ENCODE assay signal across 1 cellular context in genomic region chr16:53991181-53992056, GRCh38.
TF ChIP-seq lines count a peak whose summit lies in the region.

No MANE protein-coding gene starts in this region.

TF ChIP-seq in HepG2, 621 proteins besides CTCF, POLR2A, EP300 and RAD21 (continued from another document and continues in another):
- TF ChIP-seq ZNF276 (CRISPR knock-in tag; IDR thresholded peaks at IDR 0.05; ENCODE audit: low read depth), result no peak
- TF ChIP-seq ZNF724P (CRISPR knock-in tag; IDR thresholded peaks at IDR 0.05; ENCODE audit: borderline replicate concordance), result no peak
- TF ChIP-seq, protein P1, sequence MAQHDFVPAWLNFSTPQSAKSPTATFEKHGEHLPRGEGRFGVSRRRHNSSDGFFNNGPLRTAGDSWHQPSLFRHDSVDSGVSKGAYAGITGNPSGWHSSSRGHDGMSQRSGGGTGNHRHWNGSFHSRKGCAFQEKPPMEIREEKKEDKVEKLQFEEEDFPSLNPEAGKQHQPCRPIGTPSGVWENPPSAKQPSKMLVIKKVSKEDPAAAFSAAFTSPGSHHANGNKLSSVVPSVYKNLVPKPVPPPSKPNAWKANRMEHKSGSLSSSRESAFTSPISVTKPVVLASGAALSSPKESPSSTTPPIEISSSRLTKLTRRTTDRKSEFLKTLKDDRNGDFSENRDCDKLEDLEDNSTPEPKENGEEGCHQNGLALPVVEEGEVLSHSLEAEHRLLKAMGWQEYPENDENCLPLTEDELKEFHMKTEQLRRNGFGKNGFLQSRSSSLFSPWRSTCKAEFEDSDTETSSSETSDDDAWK (CRISPR knock-in tag; IDR thresholded peaks at IDR 0.05), result no peak
- TF ChIP-seq, protein P2, sequence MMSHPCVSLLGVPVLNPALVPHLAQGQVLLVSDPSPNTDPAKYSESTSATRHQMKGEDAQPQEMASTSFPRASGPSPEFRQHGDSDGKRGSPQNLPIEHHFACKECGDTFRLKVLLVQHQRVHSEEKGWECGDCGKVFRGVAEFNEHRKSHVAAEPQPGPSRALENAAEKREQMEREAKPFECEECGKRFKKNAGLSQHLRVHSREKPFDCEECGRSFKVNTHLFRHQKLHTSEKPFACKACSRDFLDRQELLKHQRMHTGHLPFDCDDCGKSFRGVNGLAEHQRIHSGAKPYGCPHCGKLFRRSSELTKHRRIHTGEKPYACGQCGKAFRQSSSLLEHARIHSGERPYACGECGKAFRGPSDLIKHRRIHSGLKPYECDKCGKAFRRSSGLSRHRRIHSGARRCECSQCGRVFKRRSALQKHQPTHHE (CRISPR knock-in tag; IDR thresholded peaks at IDR 0.05; ENCODE audit: borderline replicate concordance), result no peak
- TF ChIP-seq, protein P3, sequence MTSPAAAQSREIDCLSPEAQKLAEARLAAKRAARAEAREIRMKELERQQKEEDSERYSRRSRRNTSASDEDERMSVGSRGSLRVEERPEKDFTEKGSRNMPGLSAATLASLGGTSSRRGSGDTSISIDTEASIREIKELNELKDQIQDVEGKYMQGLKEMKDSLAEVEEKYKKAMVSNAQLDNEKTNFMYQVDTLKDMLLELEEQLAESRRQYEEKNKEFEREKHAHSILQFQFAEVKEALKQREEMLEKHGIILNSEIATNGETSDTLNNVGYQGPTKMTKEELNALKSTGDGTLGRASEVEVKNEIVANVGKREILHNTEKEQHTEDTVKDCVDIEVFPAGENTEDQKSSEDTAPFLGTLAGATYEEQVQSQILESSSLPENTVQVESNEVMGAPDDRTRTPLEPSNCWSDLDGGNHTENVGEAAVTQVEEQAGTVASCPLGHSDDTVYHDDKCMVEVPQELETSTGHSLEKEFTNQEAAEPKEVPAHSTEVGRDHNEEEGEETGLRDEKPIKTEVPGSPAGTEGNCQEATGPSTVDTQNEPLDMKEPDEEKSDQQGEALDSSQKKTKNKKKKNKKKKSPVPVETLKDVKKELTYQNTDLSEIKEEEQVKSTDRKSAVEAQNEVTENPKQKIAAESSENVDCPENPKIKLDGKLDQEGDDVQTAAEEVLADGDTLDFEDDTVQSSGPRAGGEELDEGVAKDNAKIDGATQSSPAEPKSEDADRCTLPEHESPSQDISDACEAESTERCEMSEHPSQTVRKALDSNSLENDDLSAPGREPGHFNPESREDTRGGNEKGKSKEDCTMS (CRISPR knock-in tag; conservative IDR thresholded peaks at IDR 0.05), result no peak
- TF ChIP-seq MAZ (IDR thresholded peaks at IDR 0.05; ENCODE audit: borderline replicate concordance, low read depth, low read length), result no peak
- no peak for TF ChIP-seq MAZ (CRISPR knock-in tag; IDR thresholded peaks at IDR 0.05; ENCODE audit: low read depth)
- TF ChIP-seq TCF7L2 (IDR thresholded peaks at IDR 0.05; ENCODE audit: low read depth, low read length), result no peak
- TF ChIP-seq ARID2 (CRISPR knock-in tag; IDR thresholded peaks at IDR 0.05; ENCODE audit: borderline replicate concordance), result no peak
- no peak for TF ChIP-seq ZNF274 (CRISPR knock-in tag; IDR thresholded peaks at IDR 0.05)
- TF ChIP-seq NFAT5 (CRISPR knock-in tag; IDR thresholded peaks at IDR 0.05), result no peak
- TF ChIP-seq, protein P4, sequence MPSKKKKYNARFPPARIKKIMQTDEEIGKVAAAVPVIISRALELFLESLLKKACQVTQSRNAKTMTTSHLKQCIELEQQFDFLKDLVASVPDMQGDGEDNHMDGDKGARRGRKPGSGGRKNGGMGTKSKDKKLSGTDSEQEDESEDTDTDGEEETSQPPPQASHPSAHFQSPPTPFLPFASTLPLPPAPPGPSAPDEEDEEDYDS (CRISPR knock-in tag; IDR thresholded peaks at IDR 0.05), result no peak; the same call in 1 of the 2 replicates
- no peak for TF ChIP-seq NR1H2 (CRISPR knock-in tag; IDR thresholded peaks at IDR 0.05; ENCODE audit: borderline replicate concordance, low read depth)
- no peak for TF ChIP-seq FOXK2 (IDR thresholded peaks at IDR 0.05)
- TF ChIP-seq ZNF333 (CRISPR knock-in tag; IDR thresholded peaks at IDR 0.05; ENCODE audit: borderline replicate concordance), result no peak
- TF ChIP-seq PHF20 (CRISPR knock-in tag; IDR thresholded peaks at IDR 0.05), result no peak
- TF ChIP-seq HOMEZ (CRISPR knock-in tag; IDR thresholded peaks at IDR 0.05; ENCODE audit: low read depth), result peak; percentile 55; the same call in 1 of the 2 replicates
- TF ChIP-seq ZNF678 (CRISPR knock-in tag; IDR thresholded peaks at IDR 0.05), result no peak
- TF ChIP-seq NR2F1 (CRISPR knock-in tag; IDR thresholded peaks at IDR 0.05), result no peak
- TF ChIP-seq, protein P5, sequence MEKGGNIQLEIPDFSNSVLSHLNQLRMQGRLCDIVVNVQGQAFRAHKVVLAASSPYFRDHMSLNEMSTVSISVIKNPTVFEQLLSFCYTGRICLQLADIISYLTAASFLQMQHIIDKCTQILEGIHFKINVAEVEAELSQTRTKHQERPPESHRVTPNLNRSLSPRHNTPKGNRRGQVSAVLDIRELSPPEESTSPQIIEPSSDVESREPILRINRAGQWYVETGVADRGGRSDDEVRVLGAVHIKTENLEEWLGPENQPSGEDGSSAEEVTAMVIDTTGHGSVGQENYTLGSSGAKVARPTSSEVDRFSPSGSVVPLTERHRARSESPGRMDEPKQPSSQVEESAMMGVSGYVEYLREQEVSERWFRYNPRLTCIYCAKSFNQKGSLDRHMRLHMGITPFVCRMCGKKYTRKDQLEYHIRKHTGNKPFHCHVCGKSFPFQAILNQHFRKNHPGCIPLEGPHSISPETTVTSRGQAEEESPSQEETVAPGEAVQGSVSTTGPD (CRISPR knock-in tag; IDR thresholded peaks at IDR 0.05), result no peak
- TF ChIP-seq ZNF792 (CRISPR knock-in tag; IDR thresholded peaks at IDR 0.05), result 0 out of 2 replicates have a peak, but pooled peaks have one; percentile 34
- TF ChIP-seq MXI1 (IDR thresholded peaks at IDR 0.05; ENCODE audit: borderline replicate concordance, low read depth, low read length), result no peak
- TF ChIP-seq SNAPC2 (CRISPR knock-in tag; IDR thresholded peaks at IDR 0.05), result no peak
- no peak for TF ChIP-seq RFX3 (CRISPR knock-in tag; IDR thresholded peaks at IDR 0.05)
- 0 out of 2 replicates have a peak, but pooled peaks have one; percentile 9 for TF ChIP-seq FOXO1 (CRISPR knock-in tag; IDR thresholded peaks at IDR 0.05)
- TF ChIP-seq ATF5 (CRISPR knock-in tag; IDR thresholded peaks at IDR 0.05; ENCODE audit: low read depth), result no peak
- TF ChIP-seq, protein P6, sequence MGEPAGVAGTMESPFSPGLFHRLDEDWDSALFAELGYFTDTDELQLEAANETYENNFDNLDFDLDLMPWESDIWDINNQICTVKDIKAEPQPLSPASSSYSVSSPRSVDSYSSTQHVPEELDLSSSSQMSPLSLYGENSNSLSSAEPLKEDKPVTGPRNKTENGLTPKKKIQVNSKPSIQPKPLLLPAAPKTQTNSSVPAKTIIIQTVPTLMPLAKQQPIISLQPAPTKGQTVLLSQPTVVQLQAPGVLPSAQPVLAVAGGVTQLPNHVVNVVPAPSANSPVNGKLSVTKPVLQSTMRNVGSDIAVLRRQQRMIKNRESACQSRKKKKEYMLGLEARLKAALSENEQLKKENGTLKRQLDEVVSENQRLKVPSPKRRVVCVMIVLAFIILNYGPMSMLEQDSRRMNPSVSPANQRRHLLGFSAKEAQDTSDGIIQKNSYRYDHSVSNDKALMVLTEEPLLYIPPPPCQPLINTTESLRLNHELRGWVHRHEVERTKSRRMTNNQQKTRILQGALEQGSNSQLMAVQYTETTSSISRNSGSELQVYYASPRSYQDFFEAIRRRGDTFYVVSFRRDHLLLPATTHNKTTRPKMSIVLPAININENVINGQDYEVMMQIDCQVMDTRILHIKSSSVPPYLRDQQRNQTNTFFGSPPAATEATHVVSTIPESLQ (CRISPR knock-in tag; conservative IDR thresholded peaks at IDR 0.05), result no peak
- no peak for TF ChIP-seq TOPORS (CRISPR knock-in tag; IDR thresholded peaks at IDR 0.05)
- TF ChIP-seq, protein P7, sequence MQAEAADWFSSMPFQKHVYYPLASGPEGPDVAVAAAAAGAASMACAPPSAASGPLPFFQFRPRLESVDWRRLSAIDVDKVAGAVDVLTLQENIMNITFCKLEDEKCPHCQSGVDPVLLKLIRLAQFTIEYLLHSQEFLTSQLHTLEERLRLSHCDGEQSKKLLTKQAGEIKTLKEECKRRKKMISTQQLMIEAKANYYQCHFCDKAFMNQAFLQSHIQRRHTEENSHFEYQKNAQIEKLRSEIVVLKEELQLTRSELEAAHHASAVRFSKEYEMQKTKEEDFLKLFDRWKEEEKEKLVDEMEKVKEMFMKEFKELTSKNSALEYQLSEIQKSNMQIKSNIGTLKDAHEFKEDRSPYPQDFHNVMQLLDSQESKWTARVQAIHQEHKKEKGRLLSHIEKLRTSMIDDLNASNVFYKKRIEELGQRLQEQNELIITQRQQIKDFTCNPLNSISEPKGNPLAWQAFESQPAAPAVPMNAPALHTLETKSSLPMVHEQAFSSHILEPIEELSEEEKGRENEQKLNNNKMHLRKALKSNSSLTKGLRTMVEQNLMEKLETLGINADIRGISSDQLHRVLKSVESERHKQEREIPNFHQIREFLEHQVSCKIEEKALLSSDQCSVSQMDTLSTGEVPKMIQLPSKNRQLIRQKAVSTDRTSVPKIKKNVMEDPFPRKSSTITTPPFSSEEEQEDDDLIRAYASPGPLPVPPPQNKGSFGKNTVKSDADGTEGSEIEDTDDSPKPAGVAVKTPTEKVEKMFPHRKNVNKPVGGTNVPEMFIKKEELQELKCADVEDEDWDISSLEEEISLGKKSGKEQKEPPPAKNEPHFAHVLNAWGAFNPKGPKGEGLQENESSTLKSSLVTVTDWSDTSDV (CRISPR knock-in tag; IDR thresholded peaks at IDR 0.05), result no peak
- no peak for TF ChIP-seq ZNF816 (CRISPR knock-in tag; IDR thresholded peaks at IDR 0.05; ENCODE audit: borderline replicate concordance)
